Comparison of ENCODE assay signal across 1 cellular context in the genomic region with DNA sequence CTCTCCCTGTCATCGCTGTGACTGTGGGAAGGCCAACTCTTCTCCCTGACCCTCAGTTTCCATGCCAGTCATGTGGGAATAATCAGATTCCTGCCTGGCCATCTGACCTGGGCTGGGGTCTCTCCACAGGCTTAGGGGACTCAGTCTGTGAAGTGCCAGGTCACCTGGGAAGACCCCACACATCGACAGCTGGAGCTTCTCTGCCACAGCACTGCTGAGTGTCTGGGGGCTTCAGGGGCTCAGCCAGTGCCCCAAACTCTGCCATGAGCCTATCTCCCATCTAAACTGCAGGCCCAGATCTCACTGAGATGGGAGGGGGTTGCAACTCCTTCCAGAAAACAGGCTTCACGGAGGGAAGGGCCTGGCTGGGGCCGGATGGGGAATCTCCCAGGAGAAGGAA.
TF ChIP-seq lines count a peak whose summit lies in the region.

No MANE protein-coding gene starts in this region.

TF ChIP-seq in HepG2, 621 proteins besides CTCF, POLR2A, EP300 and RAD21:
- TF ChIP-seq ZBTB7A (CRISPR knock-in tag; IDR thresholded peaks at IDR 0.05) (no peak), ZNF326 (CRISPR knock-in tag; IDR thresholded peaks at IDR 0.05; ENCODE audit: borderline replicate concordance) (no peak), RBM22 (optimal IDR thresholded peaks at IDR 0.05; ENCODE audit: low read length) (no peak), ZNF24 (IDR thresholded peaks at IDR 0.05) (no peak), ZNF704 (CRISPR knock-in tag; IDR thresholded peaks at IDR 0.05; ENCODE audit: borderline replicate concordance) (no peak), ZFP36L1 (CRISPR knock-in tag; IDR thresholded peaks at IDR 0.05) (no peak), RARG (CRISPR knock-in tag; IDR thresholded peaks at IDR 0.05; ENCODE audit: low read depth) (no peak), KLF11 (CRISPR knock-in tag; IDR thresholded peaks at IDR 0.05) (no peak), REPIN1 (CRISPR knock-in tag; IDR thresholded peaks at IDR 0.05; ENCODE audit: borderline replicate concordance, low read depth) (no peak), KLF9 (CRISPR knock-in tag; IDR thresholded peaks at IDR 0.05; ENCODE audit: low read depth) (no peak)
